ENCODE assay signal across 9 cellular contexts in the genomic region with DNA sequence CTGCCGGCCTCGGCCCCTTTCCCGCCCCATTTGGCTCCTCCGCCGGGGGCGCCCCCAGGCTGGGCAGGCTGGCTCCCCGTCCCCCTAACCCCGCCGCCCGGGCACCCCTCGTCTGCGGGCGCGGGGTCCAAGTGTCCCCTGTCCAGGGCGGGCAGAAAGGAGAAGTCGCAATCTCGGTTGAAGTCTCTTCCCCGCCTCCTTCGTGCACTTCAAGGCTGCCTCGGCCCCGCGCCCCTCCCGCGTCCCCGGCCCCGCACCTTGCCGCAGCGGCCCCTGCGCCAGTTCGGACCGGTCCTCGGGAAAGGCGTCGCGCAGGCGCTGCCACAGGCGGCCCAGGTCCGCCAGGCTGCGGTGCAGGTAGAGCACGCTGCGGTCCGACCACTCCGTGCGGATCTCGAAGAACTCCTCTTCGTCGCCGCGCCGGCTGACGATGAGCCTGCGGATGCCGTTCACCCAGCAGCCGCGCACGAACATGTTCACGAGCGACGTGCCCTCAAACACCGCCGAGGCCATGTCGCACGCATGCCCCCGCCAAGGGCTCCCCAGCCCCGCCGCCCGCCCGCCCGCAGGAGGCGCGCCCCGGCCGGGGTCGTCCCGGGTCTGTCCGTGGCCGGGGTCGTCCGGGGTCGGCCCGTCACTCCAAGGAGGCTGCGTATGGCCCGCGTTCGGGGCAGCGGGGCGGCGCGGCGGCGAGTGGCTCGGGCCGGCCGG. TPM values are rescaled to one million over a fixed set of nuclear protein-coding genes. Genes with fewer than 3 reads are reported as not detected.
DNase-seq lines count a peak whose midpoint lies in the region; ATAC-seq, FAIRE-seq and TF ChIP-seq lines count a peak whose summit lies in the region.
"Had no signal": no experiment of that assay in that cellular context is flagged by ENCODE, and none has a peak within 500 bp of the region (broad histone marks: within the 10 kb centered on the region; RNA-seq: fewer than 3 reads in every experiment).

A gene with protein sequence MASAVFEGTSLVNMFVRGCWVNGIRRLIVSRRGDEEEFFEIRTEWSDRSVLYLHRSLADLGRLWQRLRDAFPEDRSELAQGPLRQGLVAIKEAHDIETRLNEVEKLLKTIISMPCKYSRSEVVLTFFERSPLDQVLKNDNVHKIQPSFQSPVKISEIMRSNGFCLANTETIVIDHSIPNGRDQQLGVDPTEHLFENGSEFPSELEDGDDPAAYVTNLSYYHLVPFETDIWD (minus strand): TSS at position 695 of the 711 bp plus-strand sequence. CDS start 182 bp downstream, at position 513.

- peak within 1 kb of the TSS; percentile 75 for H3K4me3 Mint-ChIP-seq in activated T-helper 17 cell treated with anti-CD3 and anti-CD28 coated beads, Interleukin-2, amount 50 U/mL, for 72 hours

- H3K36me3 ChIP-seq in pancreas: no peaks in the 10 kb centered on the region

- TF ChIP-seq CTCF in pancreas (IDR thresholded peaks at IDR 0.05): no peak

- peak within 1 kb of the TSS; percentile 60 to 71 (median 67) for H3K4me3 ChIP-seq in pancreas

- peaks cover 0 to 9% (median 5%) of the 10 kb centered on the region in 3 donors for H3K4me1 ChIP-seq in pancreas

- peaks cover 4% of the 10 kb centered on the region for H3K27me3 Mint-ChIP-seq in activated T-helper 17 cell treated with anti-CD3 and anti-CD28 coated beads, Interleukin-2, amount 50 U/mL, for 72 hours

- H3K27ac Mint-ChIP-seq in activated T-helper 17 cell treated with anti-CD3 and anti-CD28 coated beads, Interleukin-2, amount 50 U/mL, for 72 hours: no peak within 1 kb of the TSS

- H3K27me3 ChIP-seq in pancreas: no peaks in the 10 kb centered on the region

- no peak for FAIRE-seq in pancreas (lab: Jason Lieb, UNC)
- FAIRE-seq: islet of Langerhans had no signal

- H3K36me3 Mint-ChIP-seq in activated T-helper 17 cell treated with anti-CD3 and anti-CD28 coated beads, Interleukin-2, amount 50 U/mL, for 72 hours (ENCODE audit: low read depth): peaks cover 4% of the 10 kb centered on the region

- no peaks in the 10 kb centered on the region for H3K9me3 Mint-ChIP-seq in activated T-helper 17 cell treated with anti-CD3 and anti-CD28 coated beads, Interleukin-2, amount 50 U/mL, for 72 hours

- ATAC-seq in HG03460 (IDR thresholded peaks at IDR 0.05; ENCODE audit: unreplicated experiment) (peak; percentile 10), Right ventricle myocardium inferior (no peak), pancreas (peak in 3 of 4 donors; percentile 3 to 20 (median 6))
- ATAC-seq in activated T-helper 17 cell treated with anti-CD3 and anti-CD28 coated beads, Interleukin-2, amount 50 U/mL, for 72 hours (replicated peaks): peak; percentile 25

- intact Hi-C loops in Right ventricle myocardium inferior (cut with DNase I) (loop anchor here (5.0 kb wide), 1 partner anchor 51 kb away; no protein-coding TSS in a partner anchor), pancreas (cut with DNase I) (no loop called here)

- peak; percentile 69 for DNase-seq in activated CD8-positive, alpha-beta memory T cell treated with anti-CD3 and anti-CD28 coated beads for 24 hours
- no peak for DNase-seq in activated CD8-positive, alpha-beta memory T cell treated with anti-CD3 and anti-CD28 coated beads, Interleukin-2, amount 50 U/mL, for 4 hours
- peak; percentile 81 for DNase-seq in Right ventricle myocardium inferior (ENCODE audit: missing footprints)
- peak in 3 of 6 donors; percentile 33 to 80 (median 73) for DNase-seq in pancreas
- DNase-seq in NCI-H2107 (lab: John Stamatoyannopoulos, UW): no peak
- DNase-seq in foreskin melanocyte: no peak

- peaks cover 20% of the 10 kb centered on the region for H3K4me1 Mint-ChIP-seq in activated T-helper 17 cell treated with anti-CD3 and anti-CD28 coated beads, Interleukin-2, amount 50 U/mL, for 72 hours

- 2% methylated on average over 84 to 94 of the region's 94 CpGs for WGBS in pancreas, 2 donors

- no peaks in the 10 kb centered on the region for H3K9me3 ChIP-seq in pancreas

- peak within 1 kb of the TSS; percentile 83 to 97 (median 95) for H3K27ac ChIP-seq in pancreas

RNA-seq across cellular contexts. Expression of the gene that starts here (rescaled TPM):
- total RNA-seq in activated T-helper 17 cell treated with anti-CD3 and anti-CD28 coated beads, Interleukin-2, amount 50 U/mL, for 72 hours: 1 to 10 TPM; 5.5 to 8.3 TPM
- total RNA-seq in Right ventricle myocardium inferior: 29.7 TPM
- total RNA-seq in pancreas: 10 to 100 TPM in 3 of 6 donors, 1 to 10 TPM in 3; 5.2 to 18.4 (median 9.6) TPM
- polyA plus RNA-seq in pancreas: 10 to 100 TPM; 13.7 to 19.7 TPM

Comparison
In these comparisons a context has a peak if more than half of its experiments do, and no peak if none do; other contexts are left out.
1. DNase-seq: peak in activated CD8-positive, alpha-beta memory T cell treated with anti-CD3 and anti-CD28 coated beads for 24 hours (single experiment) and Right ventricle myocardium inferior (single experiment); none in activated CD8-positive, alpha-beta memory T cell treated with anti-CD3 and anti-CD28 coated beads, Interleukin-2, amount 50 U/mL, for 4 hours (single experiment), NCI-H2107 (single experiment) and foreskin melanocyte (single experiment).